Comparison of ENCODE assay signal across 8 cellular contexts in the genomic region with DNA sequence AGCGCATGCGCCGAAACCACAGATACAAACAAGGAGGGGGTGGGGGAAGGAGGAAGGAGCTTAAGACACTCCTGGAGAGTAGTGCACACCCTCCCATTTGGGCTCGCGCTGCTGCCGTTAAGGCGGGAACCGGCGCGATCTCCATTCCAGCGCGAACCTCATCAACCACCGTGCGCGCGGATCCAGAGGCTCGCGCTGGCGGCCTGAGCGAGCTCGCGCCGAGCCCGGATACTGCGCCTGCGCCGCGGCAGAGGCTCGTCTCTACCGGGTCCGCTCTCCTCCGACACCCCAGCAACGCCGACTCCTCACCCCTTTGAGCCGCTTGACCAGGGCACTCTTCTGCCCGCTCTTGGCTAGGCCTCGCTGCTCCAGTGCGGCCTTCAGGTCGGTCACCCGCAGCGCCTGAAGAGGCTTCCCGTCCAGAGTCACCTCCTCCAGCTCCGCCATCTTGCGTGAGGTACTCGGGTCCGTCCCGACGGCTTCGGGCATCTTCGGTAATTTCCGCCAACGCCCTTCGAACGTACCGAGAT. TPM values are rescaled to one million over a fixed set of nuclear protein-coding genes. Genes with fewer than 3 reads are reported as not detected.
DNase-seq lines count a peak whose midpoint lies in the region; ATAC-seq and TF ChIP-seq lines count a peak whose summit lies in the region.

A gene with protein sequence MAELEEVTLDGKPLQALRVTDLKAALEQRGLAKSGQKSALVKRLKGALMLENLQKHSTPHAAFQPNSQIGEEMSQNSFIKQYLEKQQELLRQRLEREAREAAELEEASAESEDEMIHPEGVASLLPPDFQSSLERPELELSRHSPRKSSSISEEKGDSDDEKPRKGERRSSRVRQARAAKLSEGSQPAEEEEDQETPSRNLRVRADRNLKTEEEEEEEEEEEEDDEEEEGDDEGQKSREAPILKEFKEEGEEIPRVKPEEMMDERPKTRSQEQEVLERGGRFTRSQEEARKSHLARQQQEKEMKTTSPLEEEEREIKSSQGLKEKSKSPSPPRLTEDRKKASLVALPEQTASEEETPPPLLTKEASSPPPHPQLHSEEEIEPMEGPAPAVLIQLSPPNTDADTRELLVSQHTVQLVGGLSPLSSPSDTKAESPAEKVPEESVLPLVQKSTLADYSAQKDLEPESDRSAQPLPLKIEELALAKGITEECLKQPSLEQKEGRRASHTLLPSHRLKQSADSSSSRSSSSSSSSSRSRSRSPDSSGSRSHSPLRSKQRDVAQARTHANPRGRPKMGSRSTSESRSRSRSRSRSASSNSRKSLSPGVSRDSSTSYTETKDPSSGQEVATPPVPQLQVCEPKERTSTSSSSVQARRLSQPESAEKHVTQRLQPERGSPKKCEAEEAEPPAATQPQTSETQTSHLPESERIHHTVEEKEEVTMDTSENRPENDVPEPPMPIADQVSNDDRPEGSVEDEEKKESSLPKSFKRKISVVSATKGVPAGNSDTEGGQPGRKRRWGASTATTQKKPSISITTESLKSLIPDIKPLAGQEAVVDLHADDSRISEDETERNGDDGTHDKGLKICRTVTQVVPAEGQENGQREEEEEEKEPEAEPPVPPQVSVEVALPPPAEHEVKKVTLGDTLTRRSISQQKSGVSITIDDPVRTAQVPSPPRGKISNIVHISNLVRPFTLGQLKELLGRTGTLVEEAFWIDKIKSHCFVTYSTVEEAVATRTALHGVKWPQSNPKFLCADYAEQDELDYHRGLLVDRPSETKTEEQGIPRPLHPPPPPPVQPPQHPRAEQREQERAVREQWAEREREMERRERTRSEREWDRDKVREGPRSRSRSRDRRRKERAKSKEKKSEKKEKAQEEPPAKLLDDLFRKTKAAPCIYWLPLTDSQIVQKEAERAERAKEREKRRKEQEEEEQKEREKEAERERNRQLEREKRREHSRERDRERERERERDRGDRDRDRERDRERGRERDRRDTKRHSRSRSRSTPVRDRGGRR (minus strand): TSS at position 471 of the 530 bp plus-strand sequence. CDS start 24 bp downstream, at position 447.

- TF ChIP-seq CTCF in fibroblast of the aortic adventitia (IDR thresholded peaks at IDR 0.05; ENCODE audit: insufficient read depth, low read length) = no peak
- no peak for TF ChIP-seq CTCF in upper lobe of right lung (IDR thresholded peaks at IDR 0.05)

- peaks cover 49% of the 10 kb centered on the region for H3K36me3 Mint-ChIP-seq in activated CD8-positive, alpha-beta memory T cell treated with anti-CD3 and anti-CD28 coated beads, Interleukin-2, amount 10 ng/mL, durations not matched to agents 7 days and 5 days

- CTCF ChIA-PET in activated CD8-positive, alpha-beta memory T cell treated with anti-CD3 and anti-CD28 coated beads, Interleukin-2, amount 10 ng/mL, durations not matched to agents 7 days and 5 days (lab: Charles Lee) = interaction anchor here (0.8 to 5.2 kb wide), 22 partner anchors 12 to 268 kb away, joined by 3 to 61 read pairs (median 6); partner anchors contain the start of genes AJUBA, CDH24, CEBPE and PABPN1

- H3K4me3 ChIP-seq in BLaER1 treated with 17β-estradiol and CSF1 and Interleukin-3, amounts not matched to agents 10 nM and 100 nM = peak within 1 kb of the TSS; percentile 72 to 96 (median 86)
- H3K4me3 ChIP-seq in fibroblast of the aortic adventitia (ENCODE audit: low read depth, low read length) (peak within 1 kb of the TSS; percentile 99), upper lobe of right lung (peak within 1 kb of the TSS; percentile 87)

- intact Hi-C loops in upper lobe of right lung (cut with DNase I) = no loop called here

- peak within 1 kb of the TSS; percentile 91 to 99 (median 97) for H3K27ac ChIP-seq in BLaER1 treated with 17β-estradiol and CSF1 and Interleukin-3, amounts not matched to agents 10 nM and 100 nM
- peak within 1 kb of the TSS; percentile 94 for H3K27ac ChIP-seq in upper lobe of right lung

- no peaks in the 10 kb centered on the region for H3K9me3 Mint-ChIP-seq in activated CD8-positive, alpha-beta memory T cell treated with anti-CD3 and anti-CD28 coated beads, Interleukin-2, amount 10 ng/mL, durations not matched to agents 7 days and 5 days (ENCODE audit: low read depth)

- no peak within 1 kb of the TSS for H3K27ac Mint-ChIP-seq in activated CD8-positive, alpha-beta memory T cell treated with anti-CD3 and anti-CD28 coated beads, Interleukin-2, amount 10 ng/mL, durations not matched to agents 7 days and 5 days

- H3K9me3 ChIP-seq in BLaER1 treated with 17β-estradiol and CSF1 and Interleukin-3, amounts not matched to agents 10 nM and 100 nM (replicated peaks in 1 of 11) = no peaks in the 10 kb centered on the region
- H3K9me3 ChIP-seq in upper lobe of right lung = no peaks in the 10 kb centered on the region

- peaks cover 37% of the 10 kb centered on the region for H3K4me1 Mint-ChIP-seq in activated CD8-positive, alpha-beta memory T cell treated with anti-CD3 and anti-CD28 coated beads, Interleukin-2, amount 10 ng/mL, durations not matched to agents 7 days and 5 days

- H3K27me3 Mint-ChIP-seq in activated CD8-positive, alpha-beta memory T cell treated with anti-CD3 and anti-CD28 coated beads, Interleukin-2, amount 10 ng/mL, durations not matched to agents 7 days and 5 days = no peaks in the 10 kb centered on the region

- peaks cover 29 to 69% (median 34%) of the 10 kb centered on the region in 10 experiments for H3K4me1 ChIP-seq in BLaER1 treated with 17β-estradiol and CSF1 and Interleukin-3, amounts not matched to agents 10 nM and 100 nM
- H3K4me1 ChIP-seq in upper lobe of right lung = peaks cover 41% of the 10 kb centered on the region

- DNase-seq in HK-2 (ENCODE audit: unreplicated experiment) (peak; percentile 73), fibroblast of the aortic adventitia (ENCODE audit: low read depth) (peak; percentile 87), occipital lobe (lab: John Stamatoyannopoulos, UW) (no peak), upper lobe of right lung (peak; percentile 99), NCI-H524 treated with DMSO at 0.1 percent for 48 hours (lab: John Stamatoyannopoulos, UW) (no peak)
- DNase-seq in activated CD8-positive, alpha-beta memory T cell treated with anti-CD3 and anti-CD28 coated beads, Interleukin-2, amount 10 ng/mL, durations not matched to agents 7 days and 5 days = peak; percentile 88

- H4K20me1 ChIP-seq in BLaER1 treated with 17β-estradiol and CSF1 and Interleukin-3, amounts not matched to agents 10 nM and 100 nM = peaks cover 34 to 80% (median 70%) of the 10 kb centered on the region in 11 experiments; a peak in 21 of 22 replicates

- H3K4me3 Mint-ChIP-seq in activated CD8-positive, alpha-beta memory T cell treated with anti-CD3 and anti-CD28 coated beads, Interleukin-2, amount 10 ng/mL, durations not matched to agents 7 days and 5 days = no peak within 1 kb of the TSS

- peak within 1 kb of the TSS; percentile 86 to 99 (median 94) for H3K4me2 ChIP-seq in BLaER1 treated with 17β-estradiol and CSF1 and Interleukin-3, amounts not matched to agents 10 nM and 100 nM

- no peaks in the 10 kb centered on the region for H3K27me3 ChIP-seq in BLaER1 treated with 17β-estradiol and CSF1 and Interleukin-3, amounts not matched to agents 10 nM and 100 nM
- no peaks in the 10 kb centered on the region for H3K27me3 ChIP-seq in upper lobe of right lung

- H3K9ac ChIP-seq in BLaER1 treated with 17β-estradiol and CSF1 and Interleukin-3, amounts not matched to agents 10 nM and 100 nM = peak within 1 kb of the TSS; percentile 90 to 99 (median 97)

- H3K36me3 ChIP-seq in BLaER1 treated with 17β-estradiol and CSF1 and Interleukin-3, amounts not matched to agents 10 nM and 100 nM = peaks cover 54 to 67% (median 63%) of the 10 kb centered on the region in 11 experiments
- H3K36me3 ChIP-seq in upper lobe of right lung = peaks cover 55% of the 10 kb centered on the region

- peak; percentile 38 for ATAC-seq in GM19463 (IDR thresholded peaks at IDR 0.05; ENCODE audit: unreplicated experiment)
- peak; percentile 54 for ATAC-seq in activated CD8-positive, alpha-beta memory T cell treated with anti-CD3 and anti-CD28 coated beads, Interleukin-2, amount 10 ng/mL, durations not matched to agents 7 days and 5 days
- peak; percentile 67 for ATAC-seq in upper lobe of right lung

RNA-seq across cellular contexts. Expression of the gene that starts here (rescaled TPM):
- 100 to 1,000 TPM; 172 to 204 TPM for total RNA-seq in activated CD8-positive, alpha-beta memory T cell treated with anti-CD3 and anti-CD28 coated beads, Interleukin-2, amount 10 ng/mL, durations not matched to agents 7 days and 5 days
- 91.8 and 97.0 TPM in 2 replicates for total RNA-seq in fibroblast of the aortic adventitia (ENCODE audit: low replicate concordance)
- total RNA-seq in occipital lobe = 67.8 TPM
- 161 TPM for total RNA-seq in upper lobe of right lung

Comparison
In these comparisons a context has a peak if more than half of its experiments do, and no peak if none do; other contexts are left out.
1. DNase-seq: peak in HK-2 (single experiment), activated CD8-positive, alpha-beta memory T cell treated with anti-CD3 and anti-CD28 coated beads, Interleukin-2, amount 10 ng/mL, durations not matched to agents 7 days and 5 days (single experiment), fibroblast of the aortic adventitia (single experiment) and upper lobe of right lung (single experiment); none in occipital lobe (single experiment) and NCI-H524 treated with DMSO at 0.1 percent for 48 hours (single experiment).
2. Peak in every context shown above with its lines, with median percentiles within 50 percentile points of each other: H3K4me3 ChIP-seq and ATAC-seq.